In genomic region chr11:107840120-107840479, GRCh38 we compare ENCODE assay signal across 8 cellular contexts. TPM values are rescaled to one million over a fixed set of nuclear protein-coding genes. Genes with fewer than 3 reads are reported as not detected.
DNase-seq lines count a peak whose midpoint lies in the region; ATAC-seq and TF ChIP-seq lines count a peak whose summit lies in the region.

No MANE protein-coding gene starts in this region.

- H3K9me3 Mint-ChIP-seq in Calu3 (ENCODE audit: low read depth, unreplicated experiment) = no peaks in the 10 kb centered on the region

- peaks cover 43% of the 10 kb centered on the region for H3K4me1 Mint-ChIP-seq in Calu3 (ENCODE audit: low read depth, unreplicated experiment)

- intact Hi-C loops in Calu3 (cut with micrococcal nuclease; ENCODE audit: unreplicated experiment) (loop anchor here (2.0 to 5.0 kb wide), 2 partner anchors 19 to 38 kb away; partner anchors contain the start of gene SLC35F2), PC-3 (cut with micrococcal nuclease) (loop anchor here (1.0 kb wide), 2 partner anchors 9 to 19 kb away; no protein-coding TSS in a partner anchor)

- peak overlapping the region; percentile 85 for H3K27ac Mint-ChIP-seq in Calu3 (ENCODE audit: unreplicated experiment)

- H3K9me3 ChIP-seq in PC-3 (ENCODE audit: low read length) = no peaks in the 10 kb centered on the region
- H3K9me3 ChIP-seq in fibroblast of lung (ENCODE audit: control insufficient read depth, insufficient read depth, low read depth, low read length) = no peaks in the 10 kb centered on the region
- H3K9me3 ChIP-seq in thoracic aorta = no peaks in the 10 kb centered on the region

- H3K4me3 ChIP-seq in PC-3 (ENCODE audit: low read length) (peak overlapping the region; percentile 41), fibroblast of lung (replicated peaks in 1 of 4; ENCODE audit: control extremely low read depth in 1 of 4, insufficient read depth in 1 of 4, low read depth in 3 of 4, low read length in 4 of 4) (peak overlapping the region in 2 of 4 experiments; percentile 5 to 8), thoracic aorta (peak overlapping the region; percentile 59)

- H3K27me3 ChIP-seq in PC-3 (ENCODE audit: low read length) (no peaks in the 10 kb centered on the region), fibroblast of lung (ENCODE audit: control insufficient read depth, insufficient read depth, low read length) (no peaks in the 10 kb centered on the region), thoracic aorta (replicated peaks; ENCODE audit: insufficient read depth) (no peaks in the 10 kb centered on the region)

- peak overlapping the region; percentile 76 for H3K27ac ChIP-seq in PC-3 (ENCODE audit: low read length)
- peak overlapping the region; percentile 54 for H3K27ac ChIP-seq in fibroblast of lung (ENCODE audit: insufficient read depth, low read length)
- peak overlapping the region; percentile 91 to 97 for H3K27ac ChIP-seq in thoracic aorta

- H3K4me2 ChIP-seq in PC-3 (ENCODE audit: low read length) (peak overlapping the region; percentile 69), fibroblast of lung (ENCODE audit: extremely low read depth, insufficient read depth, low read length) (peak overlapping the region; percentile 61)

- DNase-seq in Calu3 (peak; percentile 10), PC-3 (no peak), fibroblast of lung (ENCODE audit: low read depth in 2 of 2) (no peak), thoracic aorta (ENCODE audit: low spot score) (no peak), GM13976 (ENCODE audit: low spot score) (no peak), DMS114 treated with DMSO at 0.1 percent for 48 hours (lab: John Stamatoyannopoulos, UW; ENCODE audit: unreplicated experiment) (no peak), superior temporal gyrus (ENCODE audit: extremely low spot score) (no peak)

- H3F3A ChIP-seq in PC-3 (ENCODE audit: low read length, unreplicated experiment) = peaks cover 19% of the 10 kb centered on the region

- POLR2A ChIA-PET in PC-3 (lab: Charles Lee; ENCODE audit: unreplicated experiment) = interaction anchor here (0.6 kb wide), 1 partner anchor 1763 kb away, joined by 6 read pairs; the partner anchor contains the start of gene KBTBD3

- CTCF ChIA-PET in Calu3 (lab: Charles Lee) (interaction anchor here (0.8 to 2.1 kb wide), 2 partner anchors 9 to 10 kb away, joined by 3 to 9 read pairs; no protein-coding TSS in a partner anchor), PC-3 (lab: Charles Lee) (no interaction called here)

- H3K9me2 ChIP-seq in PC-3 (replicated peaks; ENCODE audit: low read length) = no peaks in the 10 kb centered on the region

- peaks cover 52% of the 10 kb centered on the region for H4K20me1 ChIP-seq in PC-3 (ENCODE audit: low read length)
- H4K20me1 ChIP-seq in fibroblast of lung (ENCODE audit: control insufficient read depth, extremely low read depth, insufficient read depth, low read length) = no peaks in the 10 kb centered on the region

- peak; percentile 15 for ATAC-seq in GM21529 (IDR thresholded peaks at IDR 0.05; ENCODE audit: unreplicated experiment)
- peak; percentile 41 for ATAC-seq in PC-3
- ATAC-seq in thoracic aorta (ENCODE audit: insufficient number of reproducible peaks, low FRiP score, low read depth) = no peak

- no peaks in the 10 kb centered on the region for H3K27me3 Mint-ChIP-seq in Calu3 (ENCODE audit: unreplicated experiment)

- H2AFZ ChIP-seq in PC-3 (ENCODE audit: low read length) (no peak overlapping the region), fibroblast of lung (ENCODE audit: low read length) (no peak overlapping the region)

- H3K9ac ChIP-seq in PC-3 (ENCODE audit: low read length) (peak overlapping the region; percentile 7), fibroblast of lung (ENCODE audit: insufficient read depth, low read length) (no peak overlapping the region)

- TSS peak; percentile 76 for BruUV-seq in Calu3 (replicated peaks; lab: Mats Ljungman, UMichigan)
- no TSS peak for BruUV-seq in PC-3 (replicated peaks; lab: Mats Ljungman, UMichigan)

- peak overlapping the region; percentile 59 for H3K4me3 Mint-ChIP-seq in Calu3 (ENCODE audit: low read depth, unreplicated experiment)

- H3K36me3 Mint-ChIP-seq in Calu3 (ENCODE audit: insufficient read depth, unreplicated experiment) = peaks cover 9% of the 10 kb centered on the region

- H3K4me1 ChIP-seq in PC-3 (ENCODE audit: insufficient read depth, low read length) (peaks cover 66% of the 10 kb centered on the region), fibroblast of lung (ENCODE audit: control insufficient read depth, extremely low read depth, insufficient read depth, low read length) (peaks cover 5% of the 10 kb centered on the region), thoracic aorta (ENCODE audit: control insufficient read depth in 1 of 2, low read depth in 2 of 2) (peaks cover 16 to 26% of the 10 kb centered on the region in 2 donors)

- H3K36me3 ChIP-seq in PC-3 (ENCODE audit: low read depth, low read length) (no peaks in the 10 kb centered on the region), fibroblast of lung (ENCODE audit: control insufficient read depth, insufficient read depth, low read length) (no peaks in the 10 kb centered on the region), thoracic aorta (no peaks in the 10 kb centered on the region)

- H3K79me2 ChIP-seq in PC-3 (ENCODE audit: low read length) (peaks cover 86% of the 10 kb centered on the region), fibroblast of lung (ENCODE audit: control insufficient read depth, insufficient read depth, low read length) (no peaks in the 10 kb centered on the region)

- in situ Hi-C loops in GM13976 (cut with MboI; ENCODE audit: low sequenced_read_pairs, unreplicated experiment) = no loop called here

- TF ChIP-seq CTCF in Calu3 (IDR thresholded peaks at IDR 0.05; ENCODE audit: unreplicated experiment) = no peak
- no peak for TF ChIP-seq CTCF in PC-3 (conservative IDR thresholded peaks at IDR 0.05; ENCODE audit: low read depth, low read length)
- TF ChIP-seq CTCF in fibroblast of lung (conservative IDR thresholded peaks at IDR 0.05 in 1 of 2, IDR thresholded peaks at IDR 0.05 in 1 of 2; ENCODE audit: low read depth in 1 of 2, low read length in 2 of 2) = no peak
- no peak for TF ChIP-seq CTCF in thoracic aorta (IDR thresholded peaks at IDR 0.05)
- no peak for TF ChIP-seq CTCF in GM13976 (IDR thresholded peaks at IDR 0.05; ENCODE audit: borderline replicate concordance, control extremely low read depth, extremely low read depth, insufficient read depth, missing control alignments)

RNA-seq across cellular contexts. Expression of gene SLC35F2, which starts 18.5 kb away (rescaled TPM):
- total RNA-seq in Calu3 (2022) (24.4 and 34.5 TPM in 2 replicates), PC-3 (2014; rRNA removed) (190 and 210 TPM in 2 replicates), fibroblast of lung (7.4 and 9.8 TPM in 2 replicates), thoracic aorta (10 to 100 TPM; 10.0 to 13.5 TPM)
- polyA plus RNA-seq in fibroblast of lung = 2.8 and 9.0 TPM in 2 replicates
- polyA plus RNA-seq in fibroblast of lung (2012) = 2.2 and 7.2 TPM in 2 replicates
- polyA minus RNA-seq in fibroblast of lung (ENCODE audit: low replicate concordance) = 2.0 and 10.0 TPM in 2 replicates
